Comparison of ENCODE assay signal across 1 cellular context in the genomic region with DNA sequence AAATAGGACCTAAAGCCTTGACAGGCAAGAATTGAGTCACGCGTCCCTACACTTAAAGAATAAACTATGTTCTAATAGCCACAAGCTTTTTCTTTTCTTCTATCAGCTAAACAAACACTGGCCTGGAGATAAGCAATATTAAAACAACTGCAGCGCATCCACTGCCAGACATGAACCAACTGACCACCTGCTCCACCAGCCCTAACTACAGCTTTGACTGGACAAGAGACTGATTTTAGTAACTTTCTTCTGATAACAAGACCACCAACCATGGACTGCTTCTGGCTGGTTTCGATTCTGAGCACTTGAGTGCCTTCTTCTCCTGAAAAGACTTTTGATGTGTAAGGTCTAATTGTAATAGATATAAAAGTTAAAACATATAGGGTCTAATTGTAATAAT.
A peak's percentile ranks its signal among the peaks of the same experiment; 100 is the strongest.
TF ChIP-seq lines count a peak whose summit lies in the region.

No MANE protein-coding gene starts in this region.

TF ChIP-seq in HEK293, 187 proteins besides CTCF, POLR2A, EP300 and RAD21:
- TF ChIP-seq OVOL3 (tag by site-specific recombination; IDR thresholded peaks at IDR 0.05) = no peak
- peak; percentile 58; the same call in 1 of the 2 replicates for TF ChIP-seq TCF7L2 (IDR thresholded peaks at IDR 0.05; ENCODE audit: borderline replicate concordance, low read depth, low read length)
- no peak for TF ChIP-seq ZNF16 (tag by site-specific recombination; IDR thresholded peaks at IDR 0.05; ENCODE audit: low read depth)
TF ChIP-seq in HEK293: peak in this region for 1.
